In genomic region chr18:76506974-76507764, GRCh38 we compare ENCODE assay signal across 23 cellular contexts.
"Had no signal": no experiment of that assay in that cellular context is flagged by ENCODE, and none has a peak within 500 bp of the region (broad histone marks: within the 10 kb centered on the region; RNA-seq: fewer than 3 reads in every experiment).

No MANE protein-coding gene starts in this region.

- H3K4me3 Mint-ChIP-seq: endodermal cell; naive B cell; nephron; stimulated activated effector memory CD8-positive, alpha-beta T cell treated with anti-CD3 and anti-CD28 coated beads, Interleukin-12 subunit alpha, Interleukin-12 subunit beta, amount 100 ng/mL, for 72 hours; stimulated activated naive CD8-positive, alpha-beta T cell treated with anti-CD3 and anti-CD28 coated beads, Interleukin-15, Interleukin-2, amounts not matched to agents 100 ng/mL and 50 ng/mL, for 24 hours had no signal

- ATAC-seq: left colon; left ventricle myocardium superior; right cardiac atrium; stimulated activated effector memory CD8-positive, alpha-beta T cell treated with anti-CD3 and anti-CD28 coated beads, Interleukin-12 subunit alpha, Interleukin-12 subunit beta, amount 100 ng/mL, for 72 hours had no signal

- H2AFZ ChIP-seq: hepatocyte had no signal

- H3K36me3 Mint-ChIP-seq: naive B cell had no signal

- H3K27ac Mint-ChIP-seq: endodermal cell; nephron; progenitor cell of endocrine pancreas; stimulated activated effector memory CD8-positive, alpha-beta T cell treated with anti-CD3 and anti-CD28 coated beads, Interleukin-12 subunit alpha, Interleukin-12 subunit beta, amount 100 ng/mL, for 72 hours; stimulated activated naive CD8-positive, alpha-beta T cell treated with anti-CD3 and anti-CD28 coated beads, Interleukin-15, Interleukin-2, amounts not matched to agents 100 ng/mL and 50 ng/mL, for 24 hours had no signal

- DNase-seq: colonic mucosa; effector CD4-positive, alpha-beta T cell; endodermal cell; foreskin melanocyte; head of caudate nucleus; left colon; left ventricle myocardium superior; mesendoderm; naive B cell; nucleus accumbens; right cardiac atrium; stimulated activated CD4-positive, alpha-beta T cell treated with anti-CD3 and anti-CD28 coated beads, Interleukin-4, amount 100 ng/mL, for 1 hour; stimulated activated CD8-positive, alpha-beta memory T cell treated with anti-CD3 and anti-CD28 coated beads, Interleukin-4, amount 100 ng/mL, for 48 hours; tibial artery; uterus had no signal

- H3K4me1 Mint-ChIP-seq: naive B cell; stimulated activated effector memory CD8-positive, alpha-beta T cell treated with anti-CD3 and anti-CD28 coated beads, Interleukin-12 subunit alpha, Interleukin-12 subunit beta, amount 100 ng/mL, for 72 hours had no signal

- H3K4me2 ChIP-seq: hepatocyte had no signal

- H3K27ac ChIP-seq: colonic mucosa, hepatocyte, ovary, tibial artery, upper lobe of left lung, uterus had no signal

- H3K4me1 ChIP-seq: colonic mucosa, tibial artery, upper lobe of left lung, uterus had no signal

- H3K9me3 ChIP-seq: colonic mucosa, ovary, tibial artery, upper lobe of left lung, uterus had no signal

- H3K36me3 ChIP-seq: colonic mucosa, ovary, tibial artery, upper lobe of left lung, uterus had no signal

- H3K27me3 Mint-ChIP-seq: progenitor cell of endocrine pancreas; stimulated activated naive CD8-positive, alpha-beta T cell treated with anti-CD3 and anti-CD28 coated beads, Interleukin-15, Interleukin-2, amounts not matched to agents 100 ng/mL and 50 ng/mL, for 24 hours had no signal

- H3K9me3 Mint-ChIP-seq: endodermal cell; naive B cell; nephron; stimulated activated effector memory CD8-positive, alpha-beta T cell treated with anti-CD3 and anti-CD28 coated beads, Interleukin-12 subunit alpha, Interleukin-12 subunit beta, amount 100 ng/mL, for 72 hours; stimulated activated naive CD8-positive, alpha-beta T cell treated with anti-CD3 and anti-CD28 coated beads, Interleukin-15, Interleukin-2, amounts not matched to agents 100 ng/mL and 50 ng/mL, for 24 hours had no signal

- H3K27me3 ChIP-seq: colonic mucosa, hepatocyte, ovary, tibial artery, upper lobe of left lung, uterus had no signal

- H3K4me3 ChIP-seq: colonic mucosa, hepatocyte, lung, ovary, tibial artery, upper lobe of left lung, uterus had no signal
